In the genomic region with DNA sequence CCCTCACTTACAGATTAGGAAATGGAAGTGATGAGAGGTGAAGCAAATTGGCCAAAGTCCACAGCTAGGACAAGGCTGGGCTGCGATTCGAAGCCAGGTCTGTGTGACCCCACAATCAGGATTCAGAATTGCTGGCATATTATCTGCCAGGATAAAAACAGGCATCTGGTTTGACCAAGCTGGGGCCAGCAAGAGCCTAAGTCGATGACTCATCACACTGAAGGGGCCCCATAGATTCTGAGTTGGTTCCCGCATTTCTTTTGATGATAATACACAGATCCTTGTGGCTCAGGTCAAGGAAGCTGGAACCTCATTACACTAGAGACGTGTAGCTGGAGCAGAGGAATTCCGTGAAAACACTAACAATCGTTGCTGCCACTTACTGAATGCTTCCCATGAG, we compare ENCODE assay signal across 19 cellular contexts. TPM values are rescaled to one million over a fixed set of nuclear protein-coding genes. Genes with fewer than 3 reads are reported as not detected.
DNase-seq lines count a peak whose midpoint lies in the region; ATAC-seq, FAIRE-seq and TF ChIP-seq lines count a peak whose summit lies in the region.
"Had no signal": no experiment of that assay in that cellular context is flagged by ENCODE, and none has a peak within 500 bp of the region (broad histone marks: within the 10 kb centered on the region; RNA-seq: fewer than 3 reads in every experiment).

No MANE protein-coding gene starts in this region.

- no peak overlapping the region for H2AFZ ChIP-seq in K562 (ENCODE audit: low read depth, low read length)

- H4K20me1 ChIP-seq in K562 (replicated peaks; ENCODE audit: control insufficient read depth, insufficient read depth, low read length): 0 out of 2 replicates have a peak, but pooled peaks cover 7% of the 10 kb centered on the region

- H3K4me1 ChIP-seq in K562 (replicated peaks in 1 of 2; ENCODE audit: control insufficient read depth in 2 of 2, insufficient read depth in 2 of 2, low read length in 2 of 2) (no peaks in the 10 kb centered on the region), subcutaneous abdominal adipose tissue (ENCODE audit: control insufficient read depth in 5 of 5, insufficient read depth in 5 of 5, low read length in 5 of 5) (peaks cover 9 to 45% (median 40%) of the 10 kb centered on the region in 5 donors)
- H3K4me1 ChIP-seq: BLaER1 had no signal

- H3K9me3 ChIP-seq in K562 (replicated peaks; ENCODE audit: control insufficient read depth, insufficient read depth, low read depth, low read length) (no peaks in the 10 kb centered on the region), subcutaneous abdominal adipose tissue (ENCODE audit: control insufficient read depth in 5 of 5, low read length in 5 of 5) (no peaks in the 10 kb centered on the region)
- H3K9me3 ChIP-seq: BLaER1 had no signal

- no peaks in the 10 kb centered on the region for H3K9me1 ChIP-seq in K562 (ENCODE audit: control insufficient read depth, insufficient read depth, low read length)

- no peak for ATAC-seq in K562
- ATAC-seq in HG03378 (IDR thresholded peaks at IDR 0.05; ENCODE audit: unreplicated experiment): no peak
- ATAC-seq: Right ventricle myocardium inferior had no signal

- H3K27me3 ChIP-seq in K562 (ENCODE audit: control insufficient read depth in 2 of 2, insufficient read depth in 2 of 2, low read length in 2 of 2): peaks cover 4 to 28% of the 10 kb centered on the region in 2 experiments
- H3K27me3 ChIP-seq in subcutaneous abdominal adipose tissue (ENCODE audit: control insufficient read depth in 5 of 5, insufficient read depth in 4 of 5, low read length in 5 of 5): no peaks in the 10 kb centered on the region
- H3K27me3 ChIP-seq: BLaER1 had no signal

- no peak for TF ChIP-seq POLR2A in K562 (conservative IDR thresholded peaks at IDR 0.05)

- no peak overlapping the region for H3K4me2 ChIP-seq in K562 (ENCODE audit: insufficient read depth, low read length)
- H3K4me2 ChIP-seq: BLaER1 had no signal

- no TSS peak for BruUV-seq in K562 (replicated peaks; lab: Mats Ljungman, UMichigan)

- intact Hi-C loops in K562 (cut with micrococcal nuclease): no loop called here

- CTCF ChIA-PET in K562 (lab: Yijun Ruan, JAX; ENCODE audit: low intra/inter-chr PET ratio): no interaction called here

- POLR2A ChIA-PET in K562 (lab: Yijun Ruan, JAX): interaction anchor here (0.6 to 1.4 kb wide), 2 partner anchors 32 to 96 kb away, joined by 3 read pairs; no protein-coding TSS in a partner anchor

- H3K27ac ChIP-seq in K562 (ENCODE audit: extremely low read depth, low read depth, low read length) (no peak overlapping the region), subcutaneous abdominal adipose tissue (ENCODE audit: low read depth, low read length) (peak overlapping the region; percentile 62)
- H3K27ac ChIP-seq: 22Rv1, BLaER1, SK-N-MC had no signal

- no peak for FAIRE-seq in K562 (lab: Jason Lieb, UNC)

- TF ChIP-seq EP300 in K562 (IDR thresholded peaks at IDR 0.05; ENCODE audit: low read length): no peak

- H3K79me2 ChIP-seq in K562 (ENCODE audit: control insufficient read depth, insufficient read depth, low read length): no peaks in the 10 kb centered on the region

- DNase-seq in DMS53 (lab: John Stamatoyannopoulos, UW) (peak; percentile 15), DMS53 treated with DMSO at 0.1 percent for 48 hours (lab: John Stamatoyannopoulos, UW; ENCODE audit: unreplicated experiment) (no peak), M059J (ENCODE audit: low read depth) (peak; percentile 24), K562 (ENCODE audit: extremely low read depth in 1 of 4, low spot score in 3 of 4) (no peak), hippocampal formation (lab: John Stamatoyannopoulos, UW) (no peak), NCI-H128 (lab: John Stamatoyannopoulos, UW; ENCODE audit: unreplicated experiment) (no peak)
- DNase-seq: CD8-positive, alpha-beta memory T cell; NCI-H1417 treated with DMSO at 0.1 percent for 48 hours; NCI-H1930; NCI-H2171; NCI-H446 treated with DMSO at 0.1 percent for 48 hours; NCI-H748 treated with DMSO at 0.1 percent for 48 hours had no signal

- in situ Hi-C loops in K562 (cut with MboI): no loop called here

- 0% methylated on average over 7 of the region's 7 CpGs for WGBS in K562 (ENCODE audit: insufficient coverage, low coverage, missing lambda C conversion rate)

- H3K4me3 ChIP-seq in K562 (no peak overlapping the region), subcutaneous abdominal adipose tissue (ENCODE audit: low read depth in 1 of 5, low read length in 5 of 5) (no peak overlapping the region)
- H3K4me3 ChIP-seq: BLaER1, SK-N-MC had no signal

- H3K36me3 ChIP-seq in K562 (ENCODE audit: control insufficient read depth, insufficient read depth, low read length) (no peaks in the 10 kb centered on the region), subcutaneous abdominal adipose tissue (ENCODE audit: control insufficient read depth in 5 of 5, insufficient read depth in 5 of 5, low read length in 5 of 5) (peaks cover 0 to 7% (median under 1%) of the 10 kb centered on the region in 5 donors)
- H3K36me3 ChIP-seq: BLaER1 had no signal

- TF ChIP-seq CTCF in K562 (IDR thresholded peaks at IDR 0.05 in 2 of 3, conservative IDR thresholded peaks at IDR 0.05 in 1 of 3; ENCODE audit: insufficient read depth in 2 of 3, low read depth in 1 of 3, low read length in 3 of 3): no peak

- H3K9ac ChIP-seq in K562 (ENCODE audit: insufficient read depth in 1 of 2, low read depth in 2 of 2, low read length in 2 of 2) (no peak overlapping the region), subcutaneous abdominal adipose tissue (ENCODE audit: low read length in 5 of 5) (peak overlapping the region in 1 of 5 donors; percentile 43)
- H3K9ac ChIP-seq: BLaER1 had no signal

- no peak for TF ChIP-seq RAD21 in K562 (CRISPR knock-in tag; conservative IDR thresholded peaks at IDR 0.05 in 1 of 2, IDR thresholded peaks at IDR 0.05 in 1 of 2)

TF ChIP-seq in K562, 482 proteins besides CTCF, POLR2A, EP300 and RAD21:
- TF ChIP-seq CBFA2T3 (IDR thresholded peaks at IDR 0.05) (no peak), DIDO1 (tag; IDR thresholded peaks at IDR 0.05; ENCODE audit: low read depth) (no peak), FOSL1 (tag; conservative IDR thresholded peaks at IDR 0.05) (peak; percentile 43), JUND (IDR thresholded peaks at IDR 0.05; ENCODE audit: borderline replicate concordance, low read depth, low read length) (peak; percentile 31; the same call in 1 of the 2 replicates), JUND (tag; IDR thresholded peaks at IDR 0.05; ENCODE audit: borderline replicate concordance, low read depth, low read length) (no peak)
- TF ChIP-seq, protein P1, sequence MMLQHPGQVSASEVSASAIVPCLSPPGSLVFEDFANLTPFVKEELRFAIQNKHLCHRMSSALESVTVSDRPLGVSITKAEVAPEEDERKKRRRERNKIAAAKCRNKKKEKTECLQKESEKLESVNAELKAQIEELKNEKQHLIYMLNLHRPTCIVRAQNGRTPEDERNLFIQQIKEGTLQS (IDR thresholded peaks at IDR 0.05): peak; percentile 64
- TF ChIP-seq, protein P1 (CRISPR knock-in tag; conservative IDR thresholded peaks at IDR 0.05): no peak

RNA-seq across cellular contexts. Expression of a gene that starts 6.5 kb away (rescaled TPM):
- total RNA-seq in M059J (2014; rRNA removed; shearing (Covaris generic)): not detected in 2 replicates
- total RNA-seq in K562 (2011; cell fraction: chromatin; rRNA removed; ENCODE audit: low replicate concordance): not detected in 2 replicates
- total RNA-seq in K562 (2011; cell fraction: nucleolus; rRNA removed): not detected in 2 replicates
- not detected in 2 replicates for total RNA-seq in K562 (2011; cell fraction: nucleoplasm; rRNA removed)
- total RNA-seq in K562 (2014; rRNA removed): not detected in 2 replicates
- total RNA-seq in K562 (2014; rRNA removed; fragmentation: Illumina TruSeq; extraction: Trizol): not detected in 2 replicates
- total RNA-seq in K562 (2015; rRNA removed; fragmentation: Illumina TruSeq; extraction: Trizol): not detected in 2 replicates
- total RNA-seq in K562 (2021): 0.02 TPM in 1 of 2 replicates, not detected in the other
- not detected in 2 replicates for polyA plus RNA-seq in K562 (2011; rRNA removed)
- polyA plus RNA-seq in K562 (2011; cell fraction: cytosol; rRNA removed): not detected in 2 replicates
- polyA plus RNA-seq in K562 (2011; cell fraction: nucleus; rRNA removed): not detected in 2 replicates
- polyA plus RNA-seq in K562 (2012): 0.03 and 0.04 TPM in 2 replicates
- polyA plus RNA-seq in K562 (2014; fragmentation: Illumina TruSeq; extraction: Trizol): not detected in 2 replicates
- polyA plus RNA-seq in K562 (2014; fragmentation: Nextera tagmentation; extraction: Ambion mirVana): under 1 TPM; 0.01 to 0.06 TPM
- polyA plus RNA-seq in K562 (2014; rRNA removed): not detected in 2 replicates
- not detected in 2 replicates for polyA minus RNA-seq in K562 (2011; rRNA and poly(A)+ RNA removed)
- not detected in 2 replicates for polyA minus RNA-seq in K562 (2011; cell fraction: cytosol; rRNA and poly(A)+ RNA removed)
- not detected in 2 replicates for polyA minus RNA-seq in K562 (2011; cell fraction: nucleus; rRNA and poly(A)+ RNA removed)
- polyA plus RNA-seq: CD8-positive, alpha-beta memory T cell; IgD-negative memory B cell had no signal

Comparison
In these comparisons a context has a peak if more than half of its experiments do, and no peak if none do; other contexts are left out.
1. DNase-seq: peak in DMS53 (single experiment) and M059J (single experiment); none in DMS53 treated with DMSO at 0.1 percent for 48 hours (single experiment), K562 (0 of 4), hippocampal formation (0 of 2) and NCI-H128 (single experiment).